Comparison of ENCODE assay signal across 21 cellular contexts in the genomic region with DNA sequence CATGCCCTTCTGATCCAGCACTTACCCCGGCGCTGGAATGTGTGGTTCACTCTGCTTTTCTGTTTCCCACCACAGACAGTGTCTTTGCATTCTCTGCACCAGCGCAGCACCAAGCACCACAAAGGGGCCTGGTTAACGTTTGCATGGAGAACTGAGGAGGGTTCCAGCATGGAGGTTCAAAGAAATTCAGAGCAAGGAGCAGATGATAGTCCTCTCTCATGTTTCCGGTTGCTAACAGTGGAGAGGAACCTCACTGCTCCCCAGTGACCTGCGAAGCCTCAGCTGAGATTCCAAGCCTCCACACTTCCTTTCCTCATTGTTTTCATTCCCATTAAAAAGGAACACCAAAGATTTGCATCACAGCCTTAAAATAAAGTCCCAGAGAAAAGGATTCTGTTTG.
DNase-seq lines count a peak whose midpoint lies in the region; ATAC-seq and TF ChIP-seq lines count a peak whose summit lies in the region.
"Had no signal": no experiment of that assay in that cellular context is flagged by ENCODE, and none has a peak within 500 bp of the region (broad histone marks: within the 10 kb centered on the region; RNA-seq: fewer than 3 reads in every experiment).

No MANE protein-coding gene starts in this region.

- no peak overlapping the region for H3K4me3 ChIP-seq in uterus
- H3K4me3 ChIP-seq: right lobe of liver had no signal

- H3K4me1 Mint-ChIP-seq in osteocyte (ENCODE audit: unreplicated experiment): peaks cover 94% of the 10 kb centered on the region

- no peaks in the 10 kb centered on the region for H3K27me3 Mint-ChIP-seq in osteocyte (ENCODE audit: unreplicated experiment)
- H3K27me3 Mint-ChIP-seq: dendritic cell treated with granulocyte-macrophage colony-stimulating factor and Interleukin-4, amounts not matched to agents 40 ng/mL and 50 ng/mL, for 4 days had no signal

- H3K27ac Mint-ChIP-seq in osteocyte (ENCODE audit: unreplicated experiment): peak overlapping the region; percentile 94
- H3K27ac Mint-ChIP-seq: activated T-cell treated with anti-CD3 and anti-CD28 coated beads, Interleukin-2, amount 50 U/mL, for 24 hours; dendritic cell treated with granulocyte-macrophage colony-stimulating factor and Interleukin-4, amounts not matched to agents 40 ng/mL and 50 ng/mL, for 4 days; stimulated activated naive CD8-positive, alpha-beta T cell treated with anti-CD3 and anti-CD28 coated beads, Interleukin-15, amount 100 ng/mL, for 72 hours; T-cell had no signal

- H3K36me3 ChIP-seq in uterus: no peaks in the 10 kb centered on the region
- H3K36me3 ChIP-seq: right lobe of liver had no signal

- TF ChIP-seq CTCF in osteocyte (IDR thresholded peaks at IDR 0.05) (no peak), uterus (IDR thresholded peaks at IDR 0.05) (no peak)

- no peak for TF ChIP-seq POLR2A in uterus (IDR thresholded peaks at IDR 0.05)

- in situ Hi-C loops in KBM-7 (cut with MboI; ENCODE audit: low pct_unique_long_range_greater_than_20kb, low sequenced_read_pairs): no loop called here

- peak overlapping the region; percentile 29 for H3K4me3 Mint-ChIP-seq in osteocyte (ENCODE audit: unreplicated experiment)
- H3K4me3 Mint-ChIP-seq: activated T-cell treated with anti-CD3 and anti-CD28 coated beads, Interleukin-2, amount 50 U/mL, for 24 hours; dendritic cell treated with granulocyte-macrophage colony-stimulating factor and Interleukin-4, amounts not matched to agents 40 ng/mL and 50 ng/mL, for 4 days; stimulated activated naive CD8-positive, alpha-beta T cell treated with anti-CD3 and anti-CD28 coated beads, Interleukin-15, amount 100 ng/mL, for 72 hours; T-cell had no signal

- intact Hi-C loops in left cardiac atrium (cut with DNase I): no loop called here
- intact Hi-C loops in Right ventricle myocardium inferior (cut with DNase I): no loop called here
- intact Hi-C loops in uterus (cut with DNase I; ENCODE audit: low total_unique reads): no loop called here

- H3K4me1 ChIP-seq in uterus: peaks cover 4 to 13% of the 10 kb centered on the region in 2 donors

- no peaks in the 10 kb centered on the region for H3K9me3 Mint-ChIP-seq in osteocyte (ENCODE audit: unreplicated experiment)
- H3K9me3 Mint-ChIP-seq: activated T-cell treated with anti-CD3 and anti-CD28 coated beads, Interleukin-2, amount 50 U/mL, for 24 hours; dendritic cell treated with granulocyte-macrophage colony-stimulating factor and Interleukin-4, amounts not matched to agents 40 ng/mL and 50 ng/mL, for 4 days; stimulated activated naive CD8-positive, alpha-beta T cell treated with anti-CD3 and anti-CD28 coated beads, Interleukin-15, amount 100 ng/mL, for 72 hours; T-cell had no signal

- DNase-seq in left cardiac atrium (no peak), Right ventricle myocardium inferior (ENCODE audit: missing footprints) (no peak), glomerular visceral epithelial cell (ENCODE audit: extremely low spot score) (peak; percentile 41), osteocyte (ENCODE audit: extremely low spot score, unreplicated experiment) (no peak), uterus (no peak), KBM-7 (no peak), NCI-H69 (lab: John Stamatoyannopoulos, UW) (no peak), NCI-H1092 treated with DMSO at 0.1 percent for 48 hours (lab: John Stamatoyannopoulos, UW) (no peak)
- DNase-seq: activated CD4-positive, CD25-positive, alpha-beta regulatory T cell treated with anti-CD3 and anti-CD28 coated beads, Interleukin-2, amount 50 U/mL, for 72 hours; activated T-cell treated with anti-CD3 and anti-CD28 coated beads, Interleukin-2, amount 50 U/mL, for 24 hours; Caco-2; foreskin melanocyte; GF-D8; H7; NCI-H1694 treated with DMSO at 0.1 percent for 48 hours; NCI-H524; PC-3; right lobe of liver; stimulated activated naive CD8-positive, alpha-beta T cell treated with anti-CD3 and anti-CD28 coated beads, Interleukin-15, amount 100 ng/mL, for 72 hours; T-cell had no signal

- H3K36me3 Mint-ChIP-seq in osteocyte (ENCODE audit: unreplicated experiment): peaks cover 33% of the 10 kb centered on the region
- H3K36me3 Mint-ChIP-seq: T-cell had no signal

- H3K27me3 ChIP-seq in uterus: no peaks in the 10 kb centered on the region
- H3K27me3 ChIP-seq: right lobe of liver had no signal

- H3K9me3 ChIP-seq in uterus: no peaks in the 10 kb centered on the region
- H3K9me3 ChIP-seq: Caco-2, right lobe of liver had no signal

- ATAC-seq in left cardiac atrium: peak; percentile 9 to 18
- no peak for ATAC-seq in Right ventricle myocardium inferior
- ATAC-seq: PC-3; stimulated activated naive CD8-positive, alpha-beta T cell treated with anti-CD3 and anti-CD28 coated beads, Interleukin-15, amount 100 ng/mL, for 72 hours; T-cell had no signal

- H3K27ac ChIP-seq in uterus: peak overlapping the region; percentile 48 to 76
